ENCODE assay signal across 32 cellular contexts in genomic region chr4:18285357-18285756, GRCh38.
"Had no signal": no experiment of that assay in that cellular context is flagged by ENCODE, and none has a peak within 500 bp of the region (broad histone marks: within the 10 kb centered on the region; RNA-seq: fewer than 3 reads in every experiment).

No MANE protein-coding gene starts in this region.

- H3K4me1 ChIP-seq: SJCRH30 had no signal

- H3K27me3 ChIP-seq: SJCRH30 had no signal

- ATAC-seq: Panc1, Right ventricle myocardium inferior, SK-N-SH treated with all-trans-retinoic acid at 6 μM for 48 hours, T-cell had no signal

- DNase-seq: MM.1S, MV-4-11, NCI-H1092, NCI-H1105, NCI-H1436, NCI-H146, NCI-H1694, NCI-H187, NCI-H1930, NCI-H2029 treated with DMSO at 0.1 percent for 48 hours, NCI-H2081 treated with DMSO at 0.1 percent for 48 hours, NCI-H2107, NCI-H2171, NCI-H226, NCI-H446 treated with DMSO at 0.1 percent for 48 hours, NCI-H510A, NCI-H524, NCI-H526, NCI-H69, NCI-H748 treated with DMSO at 0.1 percent for 48 hours, NCI-H82, PC-9, SHP77, SIG-M5, SJCRH30, T-cell had no signal

- FAIRE-seq: RCC 7860 had no signal

- H3K4me3 ChIP-seq: PC-9, SJCRH30, SK-N-MC had no signal

- H3K9me3 ChIP-seq: SJCRH30 had no signal

- H2AFZ ChIP-seq: PC-9 had no signal

- H3K36me3 ChIP-seq: SJCRH30 had no signal

- H3K27ac ChIP-seq: PC-9, RWPE1, SJCRH30, SK-N-MC had no signal

- H3K4me2 ChIP-seq: PC-9 had no signal
